In the genomic region with DNA sequence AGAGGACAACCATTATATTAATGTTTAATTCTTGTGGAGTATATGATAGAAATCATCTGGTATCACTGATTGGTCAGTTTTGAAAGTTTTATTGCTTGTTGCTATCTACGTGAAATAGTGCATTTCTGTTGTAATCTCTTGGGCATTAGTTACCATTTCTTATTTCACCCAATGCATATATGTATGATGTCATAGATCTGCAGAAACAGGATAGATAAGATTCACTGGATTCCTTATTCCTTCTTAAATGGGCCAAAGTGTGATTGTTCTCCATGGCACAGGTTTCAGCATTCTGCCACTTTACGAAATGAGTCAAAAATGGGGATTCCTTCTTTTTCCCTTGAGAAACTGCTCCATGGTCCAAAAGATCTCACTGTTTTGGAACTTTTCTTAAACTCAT, we compare ENCODE assay signal across 35 cellular contexts.
"Had no signal": no experiment of that assay in that cellular context is flagged by ENCODE, and none has a peak within 500 bp of the region (broad histone marks: within the 10 kb centered on the region; RNA-seq: fewer than 3 reads in every experiment).

No MANE protein-coding gene starts in this region.

- H3K27me3 ChIP-seq: MG63 had no signal

- H3K36me3 ChIP-seq: MG63 had no signal

- DNase-seq: Karpas-422, Kasumi-1, MG63, MM.1S, MV-4-11, NCI-H1048, NCI-H1092, NCI-H1092 treated with DMSO at 0.1 percent for 48 hours, NCI-H1105, NCI-H1105 treated with DMSO at 0.1 percent for 48 hours, NCI-H1417, NCI-H1417 treated with DMSO at 0.1 percent for 48 hours, NCI-H1436, NCI-H1436 treated with DMSO at 0.1 percent for 48 hours, NCI-H146, NCI-H1694, NCI-H1694 treated with DMSO at 0.1 percent for 48 hours, NCI-H187, NCI-H187 treated with DMSO at 0.1 percent for 48 hours, NCI-H1930, NCI-H2029, NCI-H2029 treated with DMSO at 0.1 percent for 48 hours, NCI-H2081, NCI-H2081 treated with DMSO at 0.1 percent for 48 hours, NCI-H2107, NCI-H2171, NCI-H2171 treated with DMSO at 0.1 percent for 48 hours, NCI-H2227 treated with DMSO at 0.1 percent for 48 hours, NCI-H226, NCI-H345, NCI-H446, NCI-H446 treated with DMSO at 0.1 percent for 48 hours, NCI-H510A, NCI-H510A treated with DMSO at 0.1 percent for 48 hours, NCI-H524 had no signal

- H3K9me3 ChIP-seq: MG63 had no signal

- H3K4me3 ChIP-seq: MG63 had no signal
